ENCODE assay signal across 18 cellular contexts in genomic region chr13:24640752-24641151, GRCh38. TPM values are rescaled to one million over a fixed set of nuclear protein-coding genes. Genes with fewer than 3 reads are reported as not detected.
DNase-seq lines count a peak whose midpoint lies in the region; ATAC-seq, FAIRE-seq and TF ChIP-seq lines count a peak whose summit lies in the region.
"Had no signal": no experiment of that assay in that cellular context is flagged by ENCODE, and none has a peak within 500 bp of the region (broad histone marks: within the 10 kb centered on the region; RNA-seq: fewer than 3 reads in every experiment).

No MANE protein-coding gene starts in this region.

- H3K27ac ChIP-seq in K562 (ENCODE audit: extremely low read depth, low read depth, low read length) (no peak overlapping the region), trophoblast cell (ENCODE audit: low read depth, low read length) (no peak overlapping the region), heart left ventricle (no peak overlapping the region), mesenchymal stem cell (ENCODE audit: low read length, poor library complexity, severe bottlenecking) (no peak overlapping the region)
- H3K27ac ChIP-seq: GM23248 had no signal

- no TSS peak for BruUV-seq in K562 (replicated peaks; lab: Mats Ljungman, UMichigan)

- no peak for TF ChIP-seq EP300 in K562 (IDR thresholded peaks at IDR 0.05; ENCODE audit: low read length)

- no peak overlapping the region for H3K23ac ChIP-seq in trophoblast cell (ENCODE audit: low read length)
- no peak overlapping the region for H3K23ac ChIP-seq in mesenchymal stem cell (ENCODE audit: low read length in 2 of 2)

- TF ChIP-seq POLR2A in K562 (conservative IDR thresholded peaks at IDR 0.05) (no peak), heart left ventricle (IDR thresholded peaks at IDR 0.05) (no peak)

- H2BK120ac ChIP-seq in trophoblast cell (ENCODE audit: insufficient read depth, low read length, poor library complexity): no peak overlapping the region
- no peak overlapping the region for H2BK120ac ChIP-seq in mesenchymal stem cell (ENCODE audit: low read depth, low read length)

- no peak overlapping the region for H3K4ac ChIP-seq in trophoblast cell (ENCODE audit: low read depth, low read length)
- no peak overlapping the region for H3K4ac ChIP-seq in mesenchymal stem cell (ENCODE audit: low read depth in 1 of 2, low read length in 2 of 2)

- H3K27ac Mint-ChIP-seq in activated CD8-positive, alpha-beta T cell treated with anti-CD3 and anti-CD28 coated beads for 36 hours: peak overlapping the region; percentile 49
- no peak overlapping the region for H3K27ac Mint-ChIP-seq in activated CD8-positive, alpha-beta T cell treated with anti-CD3 and anti-CD28 coated beads, Interleukin-2, amount 10 ng/mL, durations not matched to agents 7 days and 5 days
- H3K27ac Mint-ChIP-seq: CD4-positive, alpha-beta memory T cell; H9 had no signal

- no peak overlapping the region for H4K12ac ChIP-seq in trophoblast cell (ENCODE audit: low read depth, low read length)

- H4K8ac ChIP-seq in trophoblast cell (ENCODE audit: low read depth, low read length) (no peak overlapping the region), mesenchymal stem cell (ENCODE audit: low read length) (no peak overlapping the region)

- H3K4me1 ChIP-seq in K562 (replicated peaks in 1 of 2; ENCODE audit: control insufficient read depth in 2 of 2, insufficient read depth in 2 of 2, low read length in 2 of 2) (0 out of 5 replicates have a peak, but pooled peaks cover 0 to 4% of the 10 kb centered on the region in 2 experiments), trophoblast cell (ENCODE audit: control insufficient read depth in 1 of 2, insufficient read depth in 2 of 2, low read length in 2 of 2) (no peaks in the 10 kb centered on the region), heart left ventricle (no peaks in the 10 kb centered on the region), mesenchymal stem cell (ENCODE audit: control insufficient read depth, insufficient read depth, low read depth, low read length) (no peaks in the 10 kb centered on the region)

- no peaks in the 10 kb centered on the region for H4K20me1 ChIP-seq in K562 (replicated peaks; ENCODE audit: control insufficient read depth, insufficient read depth, low read length)

- POLR2A ChIA-PET in activated CD8-positive, alpha-beta T cell treated with anti-CD3 and anti-CD28 coated beads for 36 hours (lab: Charles Lee): no interaction called here
- POLR2A ChIA-PET in activated CD8-positive, alpha-beta T cell treated with anti-CD3 and anti-CD28 coated beads, Interleukin-2, amount 10 ng/mL, durations not matched to agents 7 days and 5 days (lab: Charles Lee): no interaction called here
- POLR2A ChIA-PET in K562 (lab: Yijun Ruan, JAX): no interaction called here

- H3K18ac ChIP-seq in trophoblast cell (ENCODE audit: low read length) (no peak overlapping the region), mesenchymal stem cell (ENCODE audit: low read depth in 1 of 2, low read length in 2 of 2) (no peak overlapping the region)

- no peak for FAIRE-seq in K562 (lab: Jason Lieb, UNC)
- FAIRE-seq: GM12891 had no signal

- no peak overlapping the region for H3K4me3 Mint-ChIP-seq in activated CD8-positive, alpha-beta T cell treated with anti-CD3 and anti-CD28 coated beads for 36 hours
- H3K4me3 Mint-ChIP-seq in activated CD8-positive, alpha-beta T cell treated with anti-CD3 and anti-CD28 coated beads, Interleukin-2, amount 10 ng/mL, durations not matched to agents 7 days and 5 days: no peak overlapping the region
- H3K4me3 Mint-ChIP-seq: CD4-positive, alpha-beta memory T cell; H9 had no signal

- H3K9ac ChIP-seq in K562 (ENCODE audit: insufficient read depth in 1 of 2, low read depth in 2 of 2, low read length in 2 of 2): no peak overlapping the region
- H3K9ac ChIP-seq in trophoblast cell (ENCODE audit: low read length): no peak overlapping the region
- H3K9ac ChIP-seq in mesenchymal stem cell (ENCODE audit: low read length): no peak overlapping the region
- H3K9ac ChIP-seq: GM23248 had no signal

- H3K9me3 ChIP-seq in K562 (replicated peaks; ENCODE audit: control insufficient read depth, insufficient read depth, low read depth, low read length): no peaks in the 10 kb centered on the region
- no peaks in the 10 kb centered on the region for H3K9me3 ChIP-seq in trophoblast cell (ENCODE audit: insufficient read depth, low read depth, low read length)
- H3K9me3 ChIP-seq in heart left ventricle: no peaks in the 10 kb centered on the region
- no peaks in the 10 kb centered on the region for H3K9me3 ChIP-seq in mesenchymal stem cell (ENCODE audit: control insufficient read depth, low read length)

- no peaks in the 10 kb centered on the region for H3K36me3 ChIP-seq in K562 (ENCODE audit: control insufficient read depth, insufficient read depth, low read length)
- no peaks in the 10 kb centered on the region for H3K36me3 ChIP-seq in trophoblast cell (ENCODE audit: control insufficient read depth in 1 of 2, insufficient read depth in 2 of 2, low read length in 2 of 2)
- no peaks in the 10 kb centered on the region for H3K36me3 ChIP-seq in heart left ventricle
- H3K36me3 ChIP-seq in mesenchymal stem cell (ENCODE audit: control insufficient read depth in 1 of 2, insufficient read depth in 2 of 2, low read depth in 1 of 2, low read length in 2 of 2): no peaks in the 10 kb centered on the region

- peaks cover 6% of the 10 kb centered on the region for H3K4me1 Mint-ChIP-seq in activated CD8-positive, alpha-beta T cell treated with anti-CD3 and anti-CD28 coated beads for 36 hours (ENCODE audit: low read depth)
- H3K4me1 Mint-ChIP-seq in activated CD8-positive, alpha-beta T cell treated with anti-CD3 and anti-CD28 coated beads, Interleukin-2, amount 10 ng/mL, durations not matched to agents 7 days and 5 days (ENCODE audit: low read depth): peaks cover 6% of the 10 kb centered on the region

- H3K27me3 ChIP-seq in K562 (ENCODE audit: control insufficient read depth in 2 of 2, insufficient read depth in 2 of 2, low read length in 2 of 2): peaks cover 0 to 6% of the 10 kb centered on the region in 2 experiments; a peak in 1 of 5 replicates
- H3K27me3 ChIP-seq in trophoblast cell (ENCODE audit: insufficient read depth, low read length): no peaks in the 10 kb centered on the region
- peaks cover 0 to 12% (median 0%) of the 10 kb centered on the region in 9 donors for H3K27me3 ChIP-seq in heart left ventricle
- peaks cover 0 to 8% of the 10 kb centered on the region in 2 experiments for H3K27me3 ChIP-seq in mesenchymal stem cell (ENCODE audit: control insufficient read depth in 1 of 2, insufficient read depth in 1 of 2, low read length in 2 of 2)

- H3K36me3 Mint-ChIP-seq in activated CD8-positive, alpha-beta T cell treated with anti-CD3 and anti-CD28 coated beads for 36 hours (ENCODE audit: low read depth): no peaks in the 10 kb centered on the region
- no peaks in the 10 kb centered on the region for H3K36me3 Mint-ChIP-seq in activated CD8-positive, alpha-beta T cell treated with anti-CD3 and anti-CD28 coated beads, Interleukin-2, amount 10 ng/mL, durations not matched to agents 7 days and 5 days (ENCODE audit: low read depth)
- H3K36me3 Mint-ChIP-seq: CD4-positive, alpha-beta memory T cell had no signal

- H3K4me3 ChIP-seq in K562: no peak overlapping the region
- H3K4me3 ChIP-seq in trophoblast cell (ENCODE audit: low read depth, low read length): no peak overlapping the region
- H3K4me3 ChIP-seq in heart left ventricle: no peak overlapping the region
- no peak overlapping the region for H3K4me3 ChIP-seq in mesenchymal stem cell (ENCODE audit: insufficient read depth in 1 of 2, low read depth in 1 of 2, low read length in 2 of 2)
- H3K4me3 ChIP-seq: GM23248 had no signal

- no peak overlapping the region for H2BK5ac ChIP-seq in trophoblast cell (ENCODE audit: low read depth, low read length, poor library complexity)
- no peak overlapping the region for H2BK5ac ChIP-seq in mesenchymal stem cell (ENCODE audit: low read depth, low read length, poor library complexity, severe bottlenecking)

- H3K79me2 ChIP-seq in K562 (ENCODE audit: control insufficient read depth, insufficient read depth, low read length) (no peaks in the 10 kb centered on the region), trophoblast cell (ENCODE audit: control insufficient read depth, insufficient read depth, low read length, poor library complexity) (no peaks in the 10 kb centered on the region)

- in situ Hi-C loops in K562 (cut with MboI): no loop called here

- no peak for ATAC-seq in activated CD8-positive, alpha-beta T cell treated with anti-CD3 and anti-CD28 coated beads for 36 hours
- no peak for ATAC-seq in activated CD8-positive, alpha-beta T cell treated with anti-CD3 and anti-CD28 coated beads, Interleukin-2, amount 10 ng/mL, durations not matched to agents 7 days and 5 days
- ATAC-seq in K562: no peak
- ATAC-seq in heart left ventricle: no peak
- ATAC-seq: HCT116 had no signal

- H2AK5ac ChIP-seq in trophoblast cell (ENCODE audit: low read length) (no peak overlapping the region), mesenchymal stem cell (ENCODE audit: low read length, severe bottlenecking) (no peak overlapping the region)

- no peak overlapping the region for H3K14ac ChIP-seq in trophoblast cell (ENCODE audit: low read length)
- H3K14ac ChIP-seq in mesenchymal stem cell (ENCODE audit: low read length in 2 of 2): no peak overlapping the region

- no peak for DNase-seq in activated CD8-positive, alpha-beta T cell treated with anti-CD3 and anti-CD28 coated beads for 36 hours
- no peak for DNase-seq in activated CD8-positive, alpha-beta T cell treated with anti-CD3 and anti-CD28 coated beads, Interleukin-2, amount 10 ng/mL, durations not matched to agents 7 days and 5 days
- DNase-seq in K562 (ENCODE audit: extremely low read depth in 1 of 4, low spot score in 3 of 4) (no peak), trophoblast cell (no peak), heart left ventricle (no peak), mesenchymal stem cell (no peak)
- DNase-seq: C1 segment of cervical spinal cord; Calu3; CD4-positive, alpha-beta memory T cell; COR-L47; DMS79; EL; GDM1; GM23248; H9 had no signal

- TF ChIP-seq RAD21 in K562 (CRISPR knock-in tag; conservative IDR thresholded peaks at IDR 0.05 in 1 of 2, IDR thresholded peaks at IDR 0.05 in 1 of 2): no peak

- no peaks in the 10 kb centered on the region for H3K27me3 Mint-ChIP-seq in activated CD8-positive, alpha-beta T cell treated with anti-CD3 and anti-CD28 coated beads for 36 hours
- peaks cover 2% of the 10 kb centered on the region for H3K27me3 Mint-ChIP-seq in activated CD8-positive, alpha-beta T cell treated with anti-CD3 and anti-CD28 coated beads, Interleukin-2, amount 10 ng/mL, durations not matched to agents 7 days and 5 days (ENCODE audit: low read depth)

- H2AFZ ChIP-seq in K562 (ENCODE audit: low read depth, low read length): no peak overlapping the region
- no peak overlapping the region for H2AFZ ChIP-seq in trophoblast cell (ENCODE audit: insufficient read depth, low read length, poor library complexity)
- no peak overlapping the region for H2AFZ ChIP-seq in mesenchymal stem cell (ENCODE audit: low read depth, low read length)
- H2AFZ ChIP-seq: GM23248 had no signal

- H2BK12ac ChIP-seq in trophoblast cell (ENCODE audit: low read length) (peak overlapping the region; percentile 64), mesenchymal stem cell (ENCODE audit: low read length in 2 of 2) (no peak overlapping the region)

- peaks cover 1% of the 10 kb centered on the region for H3K79me1 ChIP-seq in trophoblast cell (ENCODE audit: low read length)
- no peaks in the 10 kb centered on the region for H3K79me1 ChIP-seq in mesenchymal stem cell (replicated peaks; ENCODE audit: low read length, poor library complexity, severe bottlenecking)

- no peak overlapping the region for H4K91ac ChIP-seq in trophoblast cell (ENCODE audit: low read depth, low read length)
- H4K91ac ChIP-seq in mesenchymal stem cell (ENCODE audit: low read length): no peak overlapping the region

- 3% methylated on average over 4 of the region's 4 CpGs for WGBS in K562 (ENCODE audit: insufficient coverage, low coverage, missing lambda C conversion rate)
- WGBS in trophoblast cell (ENCODE audit: extremely low coverage, insufficient coverage, insufficient read length): no CpG with 5 or more reads among the region's 4 CpGs
- WGBS in heart left ventricle, 4 donors: 94 to 95% (median 94%) methylated on average over 4 of the region's 4 CpGs
- WGBS in mesenchymal stem cell: 88% methylated on average over 4 of the region's 4 CpGs

- no peak overlapping the region for H2BK15ac ChIP-seq in mesenchymal stem cell (ENCODE audit: low read depth, poor library complexity, severe bottlenecking)

- intact Hi-C loops in activated CD8-positive, alpha-beta T cell treated with anti-CD3 and anti-CD28 coated beads for 36 hours (cut with micrococcal nuclease): no loop called here
- intact Hi-C loops in K562 (cut with micrococcal nuclease): no loop called here
- intact Hi-C loops in heart left ventricle (cut with DNase I): no loop called here

- TF ChIP-seq CTCF in activated CD8-positive, alpha-beta T cell treated with anti-CD3 and anti-CD28 coated beads for 36 hours (IDR thresholded peaks at IDR 0.05): no peak
- no peak for TF ChIP-seq CTCF in K562 (IDR thresholded peaks at IDR 0.05 in 2 of 3, conservative IDR thresholded peaks at IDR 0.05 in 1 of 3; ENCODE audit: insufficient read depth in 2 of 3, low read depth in 1 of 3, low read length in 3 of 3)
- TF ChIP-seq CTCF in heart left ventricle (IDR thresholded peaks at IDR 0.05): no peak

- H3K4me2 ChIP-seq in K562 (ENCODE audit: insufficient read depth, low read length) (no peak overlapping the region), trophoblast cell (ENCODE audit: low read length) (no peak overlapping the region), mesenchymal stem cell (ENCODE audit: low read length, poor library complexity, severe bottlenecking) (no peak overlapping the region)

- CTCF ChIA-PET in activated CD8-positive, alpha-beta T cell treated with anti-CD3 and anti-CD28 coated beads for 36 hours (lab: Charles Lee): interaction anchor here (0.7 kb wide), 1 partner anchor 1203 kb away, joined by 3 read pairs; no protein-coding TSS in a partner anchor
- CTCF ChIA-PET in activated CD8-positive, alpha-beta T cell treated with anti-CD3 and anti-CD28 coated beads, Interleukin-2, amount 10 ng/mL, durations not matched to agents 7 days and 5 days (lab: Charles Lee): no interaction called here
- CTCF ChIA-PET in K562 (lab: Yijun Ruan, JAX; ENCODE audit: low intra/inter-chr PET ratio): no interaction called here

- H3K9me1 ChIP-seq in K562 (ENCODE audit: control insufficient read depth, insufficient read depth, low read length): no peaks in the 10 kb centered on the region

- no peaks in the 10 kb centered on the region for H3K9me3 Mint-ChIP-seq in activated CD8-positive, alpha-beta T cell treated with anti-CD3 and anti-CD28 coated beads for 36 hours
- H3K9me3 Mint-ChIP-seq in activated CD8-positive, alpha-beta T cell treated with anti-CD3 and anti-CD28 coated beads, Interleukin-2, amount 10 ng/mL, durations not matched to agents 7 days and 5 days (ENCODE audit: insufficient read depth): no peaks in the 10 kb centered on the region
- H3K9me3 Mint-ChIP-seq: CD4-positive, alpha-beta memory T cell; H9 had no signal

RNA-seq across cellular contexts. Expression of gene ATP12A, which starts 39.5 kb away (rescaled TPM):
- total RNA-seq in activated CD8-positive, alpha-beta T cell treated with anti-CD3 and anti-CD28 coated beads for 36 hours: 1 to 10 TPM; 4.4 TPM
- under 1 TPM; 0.05 to 0.08 TPM for total RNA-seq in activated CD8-positive, alpha-beta T cell treated with anti-CD3 and anti-CD28 coated beads, Interleukin-2, amount 10 ng/mL, durations not matched to agents 7 days and 5 days
- total RNA-seq in K562 (2011; cell fraction: chromatin; rRNA removed; ENCODE audit: low replicate concordance): not detected in 2 replicates
- total RNA-seq in K562 (2011; cell fraction: nucleolus; rRNA removed): not detected in 2 replicates
- not detected in 2 replicates for total RNA-seq in K562 (2011; cell fraction: nucleoplasm; rRNA removed)
- not detected in 2 replicates for total RNA-seq in K562 (2014; rRNA removed)
- not detected in 2 replicates for total RNA-seq in K562 (2014; rRNA removed; fragmentation: Illumina TruSeq; extraction: Trizol)
- total RNA-seq in K562 (2015; rRNA removed; fragmentation: Illumina TruSeq; extraction: Trizol): not detected in 2 replicates
- not detected in 2 replicates for total RNA-seq in K562 (2021)
- not detected in 2 replicates for polyA plus RNA-seq in K562 (2011; rRNA removed)
- not detected in 2 replicates for polyA plus RNA-seq in K562 (2011; cell fraction: cytosol; rRNA removed)
- not detected in 2 replicates for polyA plus RNA-seq in K562 (2011; cell fraction: nucleus; rRNA removed)
- not detected in 2 replicates for polyA plus RNA-seq in K562 (2012)
- not detected in 2 replicates for polyA plus RNA-seq in K562 (2014; fragmentation: Illumina TruSeq; extraction: Trizol)
- not detected for polyA plus RNA-seq in K562 (2014; fragmentation: Nextera tagmentation; extraction: Ambion mirVana)
- polyA plus RNA-seq in K562 (2014; rRNA removed): not detected in 2 replicates
- not detected in 2 replicates for polyA minus RNA-seq in K562 (2011; rRNA and poly(A)+ RNA removed)
- not detected in 2 replicates for polyA minus RNA-seq in K562 (2011; cell fraction: cytosol; rRNA and poly(A)+ RNA removed)
- polyA minus RNA-seq in K562 (2011; cell fraction: nucleus; rRNA and poly(A)+ RNA removed): not detected in 2 replicates
- 3.2 and 4.4 TPM in 2 replicates for polyA plus RNA-seq in trophoblast cell (2013)
- not detected for total RNA-seq in heart left ventricle
- not detected for polyA plus RNA-seq in heart left ventricle
- polyA plus RNA-seq in mesenchymal stem cell (2013, experiment 1 of 2): not detected
- polyA plus RNA-seq in mesenchymal stem cell (2013, experiment 2 of 2): not detected
- total RNA-seq: CD4-positive, alpha-beta memory T cell; GM23248 had no signal
- polyA plus RNA-seq: BJ; CD4-positive, alpha-beta memory T cell; GM23248 had no signal

Comparison
In these comparisons a context has a peak if more than half of its experiments do, and no peak if none do; other contexts are left out.
1. RNA of gene ATP12A, which starts 39.5 kb away (total RNA-seq): 4.4 TPM in activated CD8-positive, alpha-beta T cell treated with anti-CD3 and anti-CD28 coated beads for 36 hours; 0.05 to 0.08 TPM in activated CD8-positive, alpha-beta T cell treated with anti-CD3 and anti-CD28 coated beads, Interleukin-2, amount 10 ng/mL, durations not matched to agents 7 days and 5 days, not detected in K562 and not detected in heart left ventricle; every median in the first group is over 4 times any median in the second.